Comparison of ENCODE assay signal across 8 cellular contexts in the genomic region with DNA sequence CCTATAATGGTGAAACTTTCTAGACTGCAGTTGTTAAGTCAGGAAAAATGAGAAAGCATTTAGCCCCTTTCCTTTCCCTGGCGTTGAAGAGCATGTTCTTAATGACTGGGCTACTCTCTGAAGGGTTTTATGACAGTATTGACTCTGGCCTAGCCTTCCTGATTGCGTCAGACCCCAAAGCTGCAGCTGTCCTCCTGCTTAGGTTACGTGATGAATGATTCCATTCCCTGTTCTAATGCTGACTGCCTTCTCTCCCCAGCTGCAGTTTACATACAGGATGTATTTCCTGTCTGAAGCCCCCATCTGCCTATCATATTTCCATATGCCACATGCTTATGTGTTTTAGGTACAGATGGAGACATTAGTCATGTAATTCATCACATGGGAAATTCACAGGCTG.
DNase-seq lines count a peak whose midpoint lies in the region; ATAC-seq and TF ChIP-seq lines count a peak whose summit lies in the region.

No MANE protein-coding gene starts in this region.

- H3K4me2 ChIP-seq in Karpas-422 (ENCODE audit: low read depth, low read length, poor library complexity, severe bottlenecking), result no peak overlapping the region

- no peak overlapping the region for H2AFZ ChIP-seq in Karpas-422 (ENCODE audit: low read length)

- H3K27me3 Mint-ChIP-seq in neural crest cell (ENCODE audit: low read depth), result no peaks in the 10 kb centered on the region
- no peaks in the 10 kb centered on the region for H3K27me3 Mint-ChIP-seq in activated CD8-positive, alpha-beta memory T cell treated with anti-CD3 and anti-CD28 coated beads, Interleukin-2, amount 10 ng/mL, durations not matched to agents 7 days and 5 days
- no peaks in the 10 kb centered on the region for H3K27me3 Mint-ChIP-seq in activated CD4-positive, alpha-beta memory T cell treated with anti-CD3 and anti-CD28 coated beads, Interleukin-2, amount 10 ng/mL, durations not matched to agents 7 days and 5 days

- H3K9me3 ChIP-seq in breast epithelium (peaks cover 8 to 14% of the 10 kb centered on the region in 2 donors), Karpas-422 (ENCODE audit: low read length) (no peaks in the 10 kb centered on the region)

- no peaks in the 10 kb centered on the region for H3K79me2 ChIP-seq in Karpas-422 (ENCODE audit: low read length)

- peaks cover 11% of the 10 kb centered on the region for H3K4me1 Mint-ChIP-seq in neural crest cell
- H3K4me1 Mint-ChIP-seq in activated CD8-positive, alpha-beta memory T cell treated with anti-CD3 and anti-CD28 coated beads, Interleukin-2, amount 10 ng/mL, durations not matched to agents 7 days and 5 days, result no peaks in the 10 kb centered on the region
- no peaks in the 10 kb centered on the region for H3K4me1 Mint-ChIP-seq in activated CD4-positive, alpha-beta memory T cell treated with anti-CD3 and anti-CD28 coated beads, Interleukin-2, amount 10 ng/mL, durations not matched to agents 7 days and 5 days

- peaks cover 14% of the 10 kb centered on the region for H3K9me3 Mint-ChIP-seq in neural crest cell
- H3K9me3 Mint-ChIP-seq in activated CD8-positive, alpha-beta memory T cell treated with anti-CD3 and anti-CD28 coated beads, Interleukin-2, amount 10 ng/mL, durations not matched to agents 7 days and 5 days (ENCODE audit: low read depth), result peaks cover 3% of the 10 kb centered on the region
- H3K9me3 Mint-ChIP-seq in activated CD4-positive, alpha-beta memory T cell treated with anti-CD3 and anti-CD28 coated beads, Interleukin-2, amount 10 ng/mL, durations not matched to agents 7 days and 5 days, result peaks cover 5% of the 10 kb centered on the region

- POLR2A ChIA-PET in activated CD4-positive, alpha-beta memory T cell treated with anti-CD3 and anti-CD28 coated beads, Interleukin-2, amount 10 ng/mL, durations not matched to agents 7 days and 5 days (lab: Charles Lee), result no interaction called here

- peaks cover 3% of the 10 kb centered on the region for H3K36me3 Mint-ChIP-seq in neural crest cell (ENCODE audit: low read depth)
- H3K36me3 Mint-ChIP-seq in activated CD8-positive, alpha-beta memory T cell treated with anti-CD3 and anti-CD28 coated beads, Interleukin-2, amount 10 ng/mL, durations not matched to agents 7 days and 5 days, result peaks cover 7% of the 10 kb centered on the region
- H3K36me3 Mint-ChIP-seq in activated CD4-positive, alpha-beta memory T cell treated with anti-CD3 and anti-CD28 coated beads, Interleukin-2, amount 10 ng/mL, durations not matched to agents 7 days and 5 days (ENCODE audit: low read depth), result peaks cover under 1% of the 10 kb centered on the region

- H3K9ac ChIP-seq in Karpas-422 (ENCODE audit: low read length), result no peak overlapping the region

- H3K4me1 ChIP-seq in breast epithelium, result no peaks in the 10 kb centered on the region
- H3K4me1 ChIP-seq in Karpas-422 (ENCODE audit: low read length), result no peaks in the 10 kb centered on the region

- no peak for ATAC-seq in activated CD8-positive, alpha-beta memory T cell treated with anti-CD3 and anti-CD28 coated beads, Interleukin-2, amount 10 ng/mL, durations not matched to agents 7 days and 5 days
- ATAC-seq in HG03432 (IDR thresholded peaks at IDR 0.05; ENCODE audit: unreplicated experiment), result no peak

- H3K27me3 ChIP-seq in breast epithelium (peaks cover 0 to 51% of the 10 kb centered on the region in 2 donors), Karpas-422 (ENCODE audit: low read length) (no peaks in the 10 kb centered on the region)

- H3K4me3 ChIP-seq in breast epithelium, result no peak overlapping the region
- no peak overlapping the region for H3K4me3 ChIP-seq in Karpas-422 (ENCODE audit: low read length)

- intact Hi-C loops in breast epithelium (cut with DNase I; ENCODE audit: low total_unique reads), result no loop called here

- H3K36me3 ChIP-seq in breast epithelium (no peaks in the 10 kb centered on the region), Karpas-422 (ENCODE audit: insufficient read depth, low read length) (no peaks in the 10 kb centered on the region)

- TF ChIP-seq POLR2A in breast epithelium (IDR thresholded peaks at IDR 0.05), result no peak

- DNase-seq in ELF-1 (ENCODE audit: low read depth, low spot score) (peak; percentile 33), NCI-H2196 (lab: John Stamatoyannopoulos, UW; ENCODE audit: unreplicated experiment) (peak; percentile 67), breast epithelium (ENCODE audit: low spot score in 2 of 2) (no peak), neural crest cell (ENCODE audit: low read depth, low spot score) (no peak), Karpas-422 (no peak)
- DNase-seq in activated CD8-positive, alpha-beta memory T cell treated with anti-CD3 and anti-CD28 coated beads, Interleukin-2, amount 10 ng/mL, durations not matched to agents 7 days and 5 days, result no peak
- DNase-seq in activated CD4-positive, alpha-beta memory T cell treated with anti-CD3 and anti-CD28 coated beads, Interleukin-2, amount 10 ng/mL, durations not matched to agents 7 days and 5 days, result no peak

- TF ChIP-seq CTCF in breast epithelium (IDR thresholded peaks at IDR 0.05) (no peak), neural crest cell (conservative IDR thresholded peaks at IDR 0.05) (no peak)

- H3K27ac Mint-ChIP-seq in neural crest cell (ENCODE audit: unreplicated experiment), result peak overlapping the region; percentile 86
- H3K27ac Mint-ChIP-seq in activated CD8-positive, alpha-beta memory T cell treated with anti-CD3 and anti-CD28 coated beads, Interleukin-2, amount 10 ng/mL, durations not matched to agents 7 days and 5 days, result no peak overlapping the region
- H3K27ac Mint-ChIP-seq in activated CD4-positive, alpha-beta memory T cell treated with anti-CD3 and anti-CD28 coated beads, Interleukin-2, amount 10 ng/mL, durations not matched to agents 7 days and 5 days, result no peak overlapping the region

- no peak overlapping the region for H3K4me3 Mint-ChIP-seq in neural crest cell
- H3K4me3 Mint-ChIP-seq in activated CD8-positive, alpha-beta memory T cell treated with anti-CD3 and anti-CD28 coated beads, Interleukin-2, amount 10 ng/mL, durations not matched to agents 7 days and 5 days, result no peak overlapping the region
- no peak overlapping the region for H3K4me3 Mint-ChIP-seq in activated CD4-positive, alpha-beta memory T cell treated with anti-CD3 and anti-CD28 coated beads, Interleukin-2, amount 10 ng/mL, durations not matched to agents 7 days and 5 days

- no peaks in the 10 kb centered on the region for H3K9me2 ChIP-seq in Karpas-422 (replicated peaks; ENCODE audit: insufficient read depth, low read length)

- CTCF ChIA-PET in activated CD8-positive, alpha-beta memory T cell treated with anti-CD3 and anti-CD28 coated beads, Interleukin-2, amount 10 ng/mL, durations not matched to agents 7 days and 5 days (lab: Charles Lee), result no interaction called here
- CTCF ChIA-PET in activated CD4-positive, alpha-beta memory T cell treated with anti-CD3 and anti-CD28 coated beads, Interleukin-2, amount 10 ng/mL, durations not matched to agents 7 days and 5 days (lab: Charles Lee), result no interaction called here

- no peaks in the 10 kb centered on the region for H4K20me1 ChIP-seq in Karpas-422 (ENCODE audit: insufficient read depth, low read depth, low read length)

- H3K27ac ChIP-seq in breast epithelium, result peak overlapping the region; percentile 31 to 36
- H3K27ac ChIP-seq in Karpas-422 (ENCODE audit: low read length), result no peak overlapping the region

Comparison
In these comparisons a context has a peak if more than half of its experiments do, and no peak if none do; other contexts are left out.
1. DNase-seq: peak in ELF-1 (single experiment) and NCI-H2196 (single experiment); none in breast epithelium (0 of 2), neural crest cell (single experiment), activated CD8-positive, alpha-beta memory T cell treated with anti-CD3 and anti-CD28 coated beads, Interleukin-2, amount 10 ng/mL, durations not matched to agents 7 days and 5 days (single experiment), activated CD4-positive, alpha-beta memory T cell treated with anti-CD3 and anti-CD28 coated beads, Interleukin-2, amount 10 ng/mL, durations not matched to agents 7 days and 5 days (single experiment) and Karpas-422 (single experiment).